ENCODE assay signal across 2 cellular contexts in the genomic region with DNA sequence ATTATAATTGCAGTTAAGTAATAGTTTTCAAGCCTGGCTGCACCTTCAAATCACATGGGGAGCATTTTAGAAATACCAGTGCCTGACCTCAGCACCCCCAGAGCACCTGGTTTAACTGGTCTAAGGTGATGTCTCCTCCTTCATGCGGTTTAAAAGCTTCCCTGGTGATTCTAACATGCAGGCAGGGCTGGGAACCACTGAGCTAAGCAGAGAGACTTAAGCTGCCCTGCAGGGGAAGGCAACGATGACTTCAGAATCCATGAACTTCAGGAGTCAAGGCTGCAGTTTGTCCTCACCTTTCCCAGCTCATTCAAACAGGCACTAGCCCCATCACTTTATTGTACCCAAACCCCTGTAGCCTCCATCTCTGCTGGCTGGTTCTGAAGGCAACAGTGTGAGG.
TF ChIP-seq lines count a peak whose summit lies in the region.

No MANE protein-coding gene starts in this region.

TF ChIP-seq in GM23338, 12 proteins besides CTCF, POLR2A, EP300 and RAD21:
- TF ChIP-seq NANOG (IDR thresholded peaks at IDR 0.05; ENCODE audit: borderline replicate concordance) (no peak), ZNF462 (CRISPR knock-in tag; IDR thresholded peaks at IDR 0.05) (no peak), EZH2phosphoT487 (IDR thresholded peaks at IDR 0.05; ENCODE audit: unreplicated experiment) (no peak), REST (IDR thresholded peaks at IDR 0.05; ENCODE audit: unreplicated experiment) (no peak), ETS1 (IDR thresholded peaks at IDR 0.05) (no peak), CREB1 (CRISPR knock-in tag; IDR thresholded peaks at IDR 0.05; ENCODE audit: low read depth) (no peak), ZNF331 (CRISPR knock-in tag; IDR thresholded peaks at IDR 0.05; ENCODE audit: low read depth) (no peak), EZH2 (IDR thresholded peaks at IDR 0.05; ENCODE audit: low read depth, unreplicated experiment) (no peak), ZNF114 (CRISPR knock-in tag; IDR thresholded peaks at IDR 0.05) (no peak)

TF ChIP-seq in H1, 55 proteins besides CTCF, POLR2A, EP300 and RAD21:
- TF ChIP-seq CHD1 (IDR thresholded peaks at IDR 0.05; ENCODE audit: low read depth, low read length) (no peak), TAF1 (IDR thresholded peaks at IDR 0.05; ENCODE audit: low read depth, low read length) (no peak), CREB1 (IDR thresholded peaks at IDR 0.05) (no peak), MAX (IDR thresholded peaks at IDR 0.05) (no peak), CEBPB (IDR thresholded peaks at IDR 0.05; ENCODE audit: low read depth, low read length) (no peak), ZNF274 (IDR thresholded peaks at IDR 0.05; ENCODE audit: borderline replicate concordance, extremely low read depth, low read length) (no peak), SUZ12 (IDR thresholded peaks at IDR 0.05; ENCODE audit: low read length) (no peak), HDAC2 (IDR thresholded peaks at IDR 0.05; ENCODE audit: borderline replicate concordance in 1 of 2, low read depth in 2 of 2, low read length in 2 of 2) (no peak), KDM1A (IDR thresholded peaks at IDR 0.05; ENCODE audit: borderline replicate concordance, low read length) (no peak), SIX5 (IDR thresholded peaks at IDR 0.05; ENCODE audit: low read depth, low read length) (no peak), SP4 (IDR thresholded peaks at IDR 0.05; ENCODE audit: low read length) (no peak), SAP30 (IDR thresholded peaks at IDR 0.05; ENCODE audit: insufficient read depth, insufficient replicate concordance, low read length) (no peak), GABPA (IDR thresholded peaks at IDR 0.05; ENCODE audit: borderline replicate concordance, insufficient read depth, low read length) (no peak), CHD2 (IDR thresholded peaks at IDR 0.05; ENCODE audit: low read length) (no peak), SP2 (IDR thresholded peaks at IDR 0.05; ENCODE audit: low read length) (no peak)
